ENCODE assay signal across 1 cellular context in the genomic region with DNA sequence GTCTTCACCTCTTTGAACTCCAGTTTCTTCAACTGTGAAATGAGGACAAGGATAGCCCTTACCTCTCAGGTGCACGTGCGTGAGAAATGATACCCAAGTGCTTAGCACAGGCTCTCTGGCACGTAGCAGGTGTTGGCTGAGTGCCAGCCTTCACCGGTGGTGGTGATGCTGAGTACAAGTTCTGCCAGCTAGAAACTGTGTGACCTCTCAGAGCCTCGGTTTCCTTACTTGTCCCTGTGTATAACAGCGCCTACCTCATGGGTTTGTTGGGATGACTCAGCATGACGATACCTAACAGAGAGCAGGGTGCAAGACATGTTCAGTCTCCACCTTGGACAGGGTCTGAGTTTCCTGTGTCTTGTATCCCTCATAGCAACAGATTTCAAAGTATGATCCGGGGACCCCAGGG.
TF ChIP-seq lines count a peak whose summit lies in the region.

No MANE protein-coding gene starts in this region.

TF ChIP-seq in IMR-90, 13 proteins besides CTCF, POLR2A, EP300 and RAD21:
- TF ChIP-seq, protein P1, sequence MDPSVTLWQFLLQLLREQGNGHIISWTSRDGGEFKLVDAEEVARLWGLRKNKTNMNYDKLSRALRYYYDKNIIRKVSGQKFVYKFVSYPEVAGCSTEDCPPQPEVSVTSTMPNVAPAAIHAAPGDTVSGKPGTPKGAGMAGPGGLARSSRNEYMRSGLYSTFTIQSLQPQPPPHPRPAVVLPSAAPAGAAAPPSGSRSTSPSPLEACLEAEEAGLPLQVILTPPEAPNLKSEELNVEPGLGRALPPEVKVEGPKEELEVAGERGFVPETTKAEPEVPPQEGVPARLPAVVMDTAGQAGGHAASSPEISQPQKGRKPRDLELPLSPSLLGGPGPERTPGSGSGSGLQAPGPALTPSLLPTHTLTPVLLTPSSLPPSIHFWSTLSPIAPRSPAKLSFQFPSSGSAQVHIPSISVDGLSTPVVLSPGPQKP (IDR thresholded peaks at IDR 0.05; ENCODE audit: borderline replicate concordance, low read depth, low read length) = no peak
- TF ChIP-seq, protein P2, sequence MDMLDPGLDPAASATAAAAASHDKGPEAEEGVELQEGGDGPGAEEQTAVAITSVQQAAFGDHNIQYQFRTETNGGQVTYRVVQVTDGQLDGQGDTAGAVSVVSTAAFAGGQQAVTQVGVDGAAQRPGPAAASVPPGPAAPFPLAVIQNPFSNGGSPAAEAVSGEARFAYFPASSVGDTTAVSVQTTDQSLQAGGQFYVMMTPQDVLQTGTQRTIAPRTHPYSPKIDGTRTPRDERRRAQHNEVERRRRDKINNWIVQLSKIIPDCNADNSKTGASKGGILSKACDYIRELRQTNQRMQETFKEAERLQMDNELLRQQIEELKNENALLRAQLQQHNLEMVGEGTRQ (IDR thresholded peaks at IDR 0.05; ENCODE audit: low read depth, low read length) = no peak
- peak; percentile 65 for TF ChIP-seq NFE2L2 (IDR thresholded peaks at IDR 0.05; ENCODE audit: low read depth, low read length)
TF ChIP-seq in IMR-90: peak in this region for 1.
